2 cellular contexts compared by ENCODE assay signal in genomic region chr10:131845505-131846223, GRCh38.
TF ChIP-seq lines count a peak whose summit lies in the region.

No MANE protein-coding gene starts in this region.

TF ChIP-seq in neural cell, 6 proteins besides CTCF, POLR2A, EP300 and RAD21 (continued from another document):
- TF ChIP-seq REST (IDR thresholded peaks at IDR 0.05; ENCODE audit: borderline replicate concordance): no peak
- TF ChIP-seq TAF1 (IDR thresholded peaks at IDR 0.05; ENCODE audit: low read depth): no peak
- TF ChIP-seq POLR2AphosphoS5 (IDR thresholded peaks at IDR 0.05): no peak
- TF ChIP-seq MXI1 (conservative IDR thresholded peaks at IDR 0.05; ENCODE audit: poor library complexity, severe bottlenecking): no peak
TF ChIP-seq in neural cell: peak in this region for 0.

TF ChIP-seq in GM23338, 12 proteins besides CTCF, POLR2A, EP300 and RAD21 (continued from another document):
- TF ChIP-seq REST (IDR thresholded peaks at IDR 0.05; ENCODE audit: unreplicated experiment) (no peak), STAT1 (IDR thresholded peaks at IDR 0.05; ENCODE audit: unreplicated experiment) (no peak), ZNF462 (CRISPR knock-in tag; IDR thresholded peaks at IDR 0.05) (no peak), JUNB (IDR thresholded peaks at IDR 0.05; ENCODE audit: unreplicated experiment) (no peak), ZNF331 (CRISPR knock-in tag; IDR thresholded peaks at IDR 0.05; ENCODE audit: low read depth) (no peak), EZH2 (IDR thresholded peaks at IDR 0.05; ENCODE audit: low read depth, unreplicated experiment) (no peak), ZNF114 (CRISPR knock-in tag; IDR thresholded peaks at IDR 0.05) (no peak), CREB1 (CRISPR knock-in tag; IDR thresholded peaks at IDR 0.05; ENCODE audit: low read depth) (no peak), POLR2AphosphoS5 (IDR thresholded peaks at IDR 0.05; ENCODE audit: low read depth) (no peak)
